13 cellular contexts compared by ENCODE assay signal in the genomic region with DNA sequence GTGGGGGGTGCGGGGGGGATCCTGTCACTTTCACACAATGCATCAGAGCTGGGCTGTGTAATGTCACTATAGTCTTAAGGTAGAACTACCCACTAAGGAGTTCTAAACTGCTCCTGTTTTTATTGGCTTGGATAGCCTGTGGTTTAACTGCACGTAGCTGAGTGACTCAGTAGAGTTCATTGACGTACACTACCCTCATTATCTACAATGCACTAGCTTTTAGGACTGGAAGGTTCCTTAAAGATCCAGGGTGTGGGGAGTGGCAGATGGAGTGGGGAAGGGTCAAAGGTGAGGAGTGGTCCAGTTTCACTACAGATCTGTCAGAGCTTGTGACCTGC.
DNase-seq lines count a peak whose midpoint lies in the region; ATAC-seq and TF ChIP-seq lines count a peak whose summit lies in the region.
"Had no signal": no experiment of that assay in that cellular context is flagged by ENCODE, and none has a peak within 500 bp of the region (broad histone marks: within the 10 kb centered on the region; RNA-seq: fewer than 3 reads in every experiment).

No MANE protein-coding gene starts in this region.

- no peaks in the 10 kb centered on the region; the same call in 1 of the 2 replicates for H3K27me3 Mint-ChIP-seq in WTC11 (ENCODE audit: low read depth)
- H3K27me3 Mint-ChIP-seq: B cell, type B pancreatic cell had no signal

- H3K4me1 ChIP-seq in adipocyte (ENCODE audit: control insufficient read depth, insufficient read depth, low read length): peaks cover 6% of the 10 kb centered on the region

- H3K9ac ChIP-seq in adipocyte (ENCODE audit: low read length): no peak overlapping the region

- CTCF ChIA-PET in WTC11 (lab: Charles Lee): interaction anchor here (1.0 kb wide), 1 partner anchor 9 kb away, joined by 3 read pairs; no protein-coding TSS in a partner anchor

- POLR2A ChIA-PET in WTC11 (lab: Charles Lee): no interaction called here

- H3K4me1 Mint-ChIP-seq in WTC11: no peaks in the 10 kb centered on the region

- no peak for TF ChIP-seq CTCF in WTC11 (IDR thresholded peaks at IDR 0.05)

- ATAC-seq in HG03139 (IDR thresholded peaks at IDR 0.05; ENCODE audit: unreplicated experiment): no peak
- ATAC-seq in WTC11: no peak

- DNase-seq in A172 (ENCODE audit: low spot score): peak; percentile 67
- peak; percentile 56 for DNase-seq in HS-5 (ENCODE audit: low read depth)
- DNase-seq in adipocyte (ENCODE audit: low read depth): peak; percentile 78
- peak; percentile 38 for DNase-seq in hepatic stellate cell (ENCODE audit: low spot score)
- DNase-seq in 8988T: no peak
- no peak for DNase-seq in NCI-H187 (lab: John Stamatoyannopoulos, UW)
- no peak for DNase-seq in WTC11 (ENCODE audit: low spot score)
- DNase-seq: activated T-cell treated with anti-CD3 and anti-CD28 coated beads, Interleukin-2, amount 50 U/mL, for 24 hours; NCI-H510A treated with DMSO at 0.1 percent for 48 hours had no signal

- no peaks in the 10 kb centered on the region for H3K27me3 ChIP-seq in adipocyte (replicated peaks; ENCODE audit: control insufficient read depth, insufficient read depth, low read length)

- no peak overlapping the region for H3K27ac Mint-ChIP-seq in WTC11
- H3K27ac Mint-ChIP-seq: activated T-cell treated with anti-CD3 and anti-CD28 coated beads, Interleukin-2, amount 50 U/mL, for 24 hours; B cell; type B pancreatic cell had no signal

- no peak overlapping the region for H3K4me3 ChIP-seq in adipocyte (ENCODE audit: low read length)

- H3K9me3 Mint-ChIP-seq in WTC11: peaks cover 5% of the 10 kb centered on the region; the same call in 1 of the 2 replicates

- H3K9me3 ChIP-seq in adipocyte (ENCODE audit: control insufficient read depth, low read length): no peaks in the 10 kb centered on the region

- H3K4me3 Mint-ChIP-seq in WTC11: no peak overlapping the region
- H3K4me3 Mint-ChIP-seq: activated T-cell treated with anti-CD3 and anti-CD28 coated beads, Interleukin-2, amount 50 U/mL, for 24 hours; B cell; neural crest cell; type B pancreatic cell had no signal

- no peaks in the 10 kb centered on the region for H3K36me3 Mint-ChIP-seq in WTC11

- no peaks in the 10 kb centered on the region for H3K36me3 ChIP-seq in adipocyte (ENCODE audit: control insufficient read depth, insufficient read depth, low read length, severe bottlenecking)

TF ChIP-seq in WTC11, 78 proteins besides CTCF, POLR2A, EP300 and RAD21:
- TF ChIP-seq SMAD4 (CRISPR knock-in tag; IDR thresholded peaks at IDR 0.05) (no peak), TEAD4 (CRISPR knock-in tag; IDR thresholded peaks at IDR 0.05) (no peak), ETV6 (CRISPR knock-in tag; IDR thresholded peaks at IDR 0.05) (no peak), ZNF219 (CRISPR knock-in tag; IDR thresholded peaks at IDR 0.05; ENCODE audit: borderline replicate concordance) (no peak), CREB1 (CRISPR knock-in tag; IDR thresholded peaks at IDR 0.05) (no peak), NFYB (CRISPR knock-in tag; conservative IDR thresholded peaks at IDR 0.05; ENCODE audit: low read depth) (no peak), JUN (CRISPR knock-in tag; IDR thresholded peaks at IDR 0.05) (no peak), GABPB1 (CRISPR knock-in tag; IDR thresholded peaks at IDR 0.05) (no peak), SMAD3 (CRISPR knock-in tag; IDR thresholded peaks at IDR 0.05; ENCODE audit: borderline replicate concordance) (no peak), JAZF1 (CRISPR knock-in tag; IDR thresholded peaks at IDR 0.05) (no peak)
- TF ChIP-seq, protein P1, sequence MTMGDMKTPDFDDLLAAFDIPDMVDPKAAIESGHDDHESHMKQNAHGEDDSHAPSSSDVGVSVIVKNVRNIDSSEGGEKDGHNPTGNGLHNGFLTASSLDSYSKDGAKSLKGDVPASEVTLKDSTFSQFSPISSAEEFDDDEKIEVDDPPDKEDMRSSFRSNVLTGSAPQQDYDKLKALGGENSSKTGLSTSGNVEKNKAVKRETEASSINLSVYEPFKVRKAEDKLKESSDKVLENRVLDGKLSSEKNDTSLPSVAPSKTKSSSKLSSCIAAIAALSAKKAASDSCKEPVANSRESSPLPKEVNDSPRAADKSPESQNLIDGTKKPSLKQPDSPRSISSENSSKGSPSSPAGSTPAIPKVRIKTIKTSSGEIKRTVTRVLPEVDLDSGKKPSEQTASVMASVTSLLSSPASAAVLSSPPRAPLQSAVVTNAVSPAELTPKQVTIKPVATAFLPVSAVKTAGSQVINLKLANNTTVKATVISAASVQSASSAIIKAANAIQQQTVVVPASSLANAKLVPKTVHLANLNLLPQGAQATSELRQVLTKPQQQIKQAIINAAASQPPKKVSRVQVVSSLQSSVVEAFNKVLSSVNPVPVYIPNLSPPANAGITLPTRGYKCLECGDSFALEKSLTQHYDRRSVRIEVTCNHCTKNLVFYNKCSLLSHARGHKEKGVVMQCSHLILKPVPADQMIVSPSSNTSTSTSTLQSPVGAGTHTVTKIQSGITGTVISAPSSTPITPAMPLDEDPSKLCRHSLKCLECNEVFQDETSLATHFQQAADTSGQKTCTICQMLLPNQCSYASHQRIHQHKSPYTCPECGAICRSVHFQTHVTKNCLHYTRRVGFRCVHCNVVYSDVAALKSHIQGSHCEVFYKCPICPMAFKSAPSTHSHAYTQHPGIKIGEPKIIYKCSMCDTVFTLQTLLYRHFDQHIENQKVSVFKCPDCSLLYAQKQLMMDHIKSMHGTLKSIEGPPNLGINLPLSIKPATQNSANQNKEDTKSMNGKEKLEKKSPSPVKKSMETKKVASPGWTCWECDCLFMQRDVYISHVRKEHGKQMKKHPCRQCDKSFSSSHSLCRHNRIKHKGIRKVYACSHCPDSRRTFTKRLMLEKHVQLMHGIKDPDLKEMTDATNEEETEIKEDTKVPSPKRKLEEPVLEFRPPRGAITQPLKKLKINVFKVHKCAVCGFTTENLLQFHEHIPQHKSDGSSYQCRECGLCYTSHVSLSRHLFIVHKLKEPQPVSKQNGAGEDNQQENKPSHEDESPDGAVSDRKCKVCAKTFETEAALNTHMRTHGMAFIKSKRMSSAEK (CRISPR knock-in tag; IDR thresholded peaks at IDR 0.05; ENCODE audit: borderline replicate concordance): no peak
- TF ChIP-seq, protein P2, sequence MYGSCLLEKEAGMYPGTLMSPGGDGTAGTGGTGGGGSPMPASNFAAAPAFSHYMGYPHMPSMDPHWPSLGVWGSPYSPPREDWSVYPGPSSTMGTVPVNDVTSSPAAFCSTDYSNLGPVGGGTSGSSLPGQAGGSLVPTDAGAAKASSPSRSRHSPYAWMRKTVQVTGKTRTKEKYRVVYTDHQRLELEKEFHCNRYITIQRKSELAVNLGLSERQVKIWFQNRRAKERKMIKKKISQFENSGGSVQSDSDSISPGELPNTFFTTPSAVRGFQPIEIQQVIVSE (CRISPR knock-in tag; IDR thresholded peaks at IDR 0.05; ENCODE audit: borderline replicate concordance): no peak
- TF ChIP-seq, protein P3, sequence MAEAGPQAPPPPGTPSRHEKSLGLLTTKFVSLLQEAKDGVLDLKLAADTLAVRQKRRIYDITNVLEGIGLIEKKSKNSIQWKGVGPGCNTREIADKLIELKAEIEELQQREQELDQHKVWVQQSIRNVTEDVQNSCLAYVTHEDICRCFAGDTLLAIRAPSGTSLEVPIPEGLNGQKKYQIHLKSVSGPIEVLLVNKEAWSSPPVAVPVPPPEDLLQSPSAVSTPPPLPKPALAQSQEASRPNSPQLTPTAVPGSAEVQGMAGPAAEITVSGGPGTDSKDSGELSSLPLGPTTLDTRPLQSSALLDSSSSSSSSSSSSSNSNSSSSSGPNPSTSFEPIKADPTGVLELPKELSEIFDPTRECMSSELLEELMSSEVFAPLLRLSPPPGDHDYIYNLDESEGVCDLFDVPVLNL (CRISPR knock-in tag; IDR thresholded peaks at IDR 0.05; ENCODE audit: borderline replicate concordance, low read depth): no peak

Comparison
In these comparisons a context has a peak if more than half of its experiments do, and no peak if none do; other contexts are left out.
1. DNase-seq: peak in A172 (single experiment), HS-5 (single experiment), adipocyte (single experiment) and hepatic stellate cell (single experiment); none in 8988T (single experiment), NCI-H187 (0 of 2) and WTC11 (single experiment).